ENCODE assay signal across 2 cellular contexts in the genomic region with DNA sequence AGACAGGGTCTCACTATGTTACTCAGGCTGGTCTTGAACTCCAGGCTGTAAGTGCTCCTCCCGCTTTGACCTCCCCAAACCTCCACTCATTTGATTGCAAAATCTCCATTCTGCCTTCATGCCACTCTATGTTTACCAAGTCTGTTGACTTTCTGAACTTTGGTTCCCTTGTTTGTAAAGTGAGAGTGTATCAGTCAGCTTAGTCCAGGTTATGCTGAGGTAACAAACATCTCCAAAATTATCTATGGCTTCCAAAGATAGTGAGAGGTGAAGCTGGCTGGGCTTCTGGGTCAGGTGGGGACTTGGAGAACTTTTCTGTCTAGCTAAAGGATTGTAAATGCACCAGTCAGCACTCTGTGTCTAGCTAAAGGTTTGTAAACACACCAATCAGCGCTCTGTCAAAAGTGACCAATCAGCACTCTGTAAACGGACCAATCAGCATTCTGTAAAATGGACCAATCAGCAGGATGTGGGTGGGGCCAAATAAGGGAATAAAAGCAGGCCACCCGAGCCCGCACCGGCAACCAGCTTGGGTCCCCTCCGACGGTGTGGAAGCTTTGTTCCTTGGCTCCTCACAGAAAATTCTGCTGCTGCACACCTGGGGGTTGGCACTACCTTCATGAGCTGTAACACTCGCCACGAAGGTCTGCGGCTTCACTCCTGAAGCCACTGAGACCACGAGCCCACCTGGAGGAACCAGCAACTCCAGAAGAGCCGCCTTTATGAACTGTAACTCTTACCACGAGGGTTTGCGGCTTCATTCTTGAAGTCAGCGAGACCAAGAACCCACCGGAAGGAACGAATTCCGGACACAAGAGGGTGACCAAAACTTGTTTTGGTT.
TF ChIP-seq lines count a peak whose summit lies in the region.

No MANE protein-coding gene starts in this region.

TF ChIP-seq in HepG2, 621 proteins besides CTCF, POLR2A, EP300 and RAD21:
- TF ChIP-seq MAFF (IDR thresholded peaks at IDR 0.05; ENCODE audit: low read depth, low read length) (peak; percentile 26), RBAK (CRISPR knock-in tag; IDR thresholded peaks at IDR 0.05) (peak; percentile 97), MAFK (conservative IDR thresholded peaks at IDR 0.05 in 1 of 2, IDR thresholded peaks at IDR 0.05 in 1 of 2; ENCODE audit: low read length in 2 of 2) (peak; percentile 37 to 42; a peak in 3 of 4 replicates), SALL1 (CRISPR knock-in tag; IDR thresholded peaks at IDR 0.05) (no peak), ZNF12 (CRISPR knock-in tag; IDR thresholded peaks at IDR 0.05) (peak; percentile 95), BRD4 (CRISPR knock-in tag; IDR thresholded peaks at IDR 0.05) (no peak)

TF ChIP-seq in K562, 482 proteins besides CTCF, POLR2A, EP300 and RAD21:
- TF ChIP-seq C11orf30 (IDR thresholded peaks at IDR 0.05; ENCODE audit: low read depth) (peak; percentile 55; the same call in 1 of the 2 replicates), BCOR (IDR thresholded peaks at IDR 0.05) (0 out of 2 replicates have a peak, but pooled peaks have one; percentile 47), RBM25 (IDR thresholded peaks at IDR 0.05; ENCODE audit: low read depth, low read length, severe bottlenecking) (peak; percentile 35), MAZ (CRISPR knock-in tag; conservative IDR thresholded peaks at IDR 0.05 in 1 of 2, IDR thresholded peaks at IDR 0.05 in 1 of 2) (no peak), NFYB (IDR thresholded peaks at IDR 0.05; ENCODE audit: extremely low read depth, insufficient read length) (peak; percentile 39), ZNF12 (CRISPR knock-in tag; IDR thresholded peaks at IDR 0.05) (peak; percentile 88), ZNF316 (IDR thresholded peaks at IDR 0.05) (peak; percentile 60), MAFG (tag; conservative IDR thresholded peaks at IDR 0.05) (0 out of 2 replicates have a peak, but pooled peaks have one; percentile 14), SMAD4 (CRISPR knock-in tag; conservative IDR thresholded peaks at IDR 0.05) (no peak), TCFL5 (CRISPR knock-in tag; conservative IDR thresholded peaks at IDR 0.05) (no peak), ZNF140 (CRISPR knock-in tag; IDR thresholded peaks at IDR 0.05) (no peak), TRIM28 (IDR thresholded peaks at IDR 0.05) (0 out of 2 replicates have a peak, but pooled peaks have one; percentile 39)
- TF ChIP-seq, protein P1, sequence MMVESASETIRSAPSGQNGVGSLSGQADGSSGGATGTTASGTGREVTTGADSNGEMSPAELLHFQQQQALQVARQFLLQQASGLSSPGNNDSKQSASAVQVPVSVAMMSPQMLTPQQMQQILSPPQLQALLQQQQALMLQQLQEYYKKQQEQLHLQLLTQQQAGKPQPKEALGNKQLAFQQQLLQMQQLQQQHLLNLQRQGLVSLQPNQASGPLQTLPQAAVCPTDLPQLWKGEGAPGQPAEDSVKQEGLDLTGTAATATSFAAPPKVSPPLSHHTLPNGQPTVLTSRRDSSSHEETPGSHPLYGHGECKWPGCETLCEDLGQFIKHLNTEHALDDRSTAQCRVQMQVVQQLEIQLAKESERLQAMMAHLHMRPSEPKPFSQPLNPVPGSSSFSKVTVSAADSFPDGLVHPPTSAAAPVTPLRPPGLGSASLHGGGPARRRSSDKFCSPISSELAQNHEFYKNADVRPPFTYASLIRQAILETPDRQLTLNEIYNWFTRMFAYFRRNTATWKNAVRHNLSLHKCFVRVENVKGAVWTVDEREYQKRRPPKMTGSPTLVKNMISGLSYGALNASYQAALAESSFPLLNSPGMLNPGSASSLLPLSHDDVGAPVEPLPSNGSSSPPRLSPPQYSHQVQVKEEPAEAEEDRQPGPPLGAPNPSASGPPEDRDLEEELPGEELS (CRISPR knock-in tag; IDR thresholded peaks at IDR 0.05; ENCODE audit: borderline replicate concordance), result no peak
